ENCODE assay signal across 25 cellular contexts in genomic region chr7:77897004-77897547, GRCh38.
DNase-seq lines count a peak whose midpoint lies in the region; ATAC-seq, FAIRE-seq and TF ChIP-seq lines count a peak whose summit lies in the region.
"Had no signal": no experiment of that assay in that cellular context is flagged by ENCODE, and none has a peak within 500 bp of the region (broad histone marks: within the 10 kb centered on the region; RNA-seq: fewer than 3 reads in every experiment).

No MANE protein-coding gene starts in this region.

- H3K9me1 ChIP-seq in K562 (ENCODE audit: control insufficient read depth, insufficient read depth, low read length) = no peaks in the 10 kb centered on the region

- H3K79me2 ChIP-seq in K562 (ENCODE audit: control insufficient read depth, insufficient read depth, low read length) = peaks cover 3% of the 10 kb centered on the region; the same call in 1 of the 3 replicates

- H3K36me3 ChIP-seq in K562 (ENCODE audit: control insufficient read depth, insufficient read depth, low read length) (peaks cover 12% of the 10 kb centered on the region), small intestine (ENCODE audit: control insufficient read depth in 2 of 2, insufficient read depth in 2 of 2, low read length in 2 of 2) (no peaks in the 10 kb centered on the region)

- no peak for TF ChIP-seq RAD21 in K562 (CRISPR knock-in tag; conservative IDR thresholded peaks at IDR 0.05 in 1 of 2, IDR thresholded peaks at IDR 0.05 in 1 of 2)

- H3K27me3 ChIP-seq in K562 (ENCODE audit: control insufficient read depth in 2 of 2, insufficient read depth in 2 of 2, low read length in 2 of 2) (no peaks in the 10 kb centered on the region), small intestine (ENCODE audit: control insufficient read depth in 2 of 2, insufficient read depth in 2 of 2, low read length in 2 of 2) (no peaks in the 10 kb centered on the region), dorsolateral prefrontal cortex (no peaks in the 10 kb centered on the region)
- H3K27me3 ChIP-seq: BLaER1 had no signal

- POLR2A ChIA-PET in K562 (lab: Yijun Ruan, JAX) = interaction anchor here (0.6 to 1.9 kb wide), 3 partner anchors 11 to 30 kb away, joined by 3 to 4 read pairs (median 3); no protein-coding TSS in a partner anchor

- no TSS peak for BruUV-seq in K562 (replicated peaks; lab: Mats Ljungman, UMichigan)

- TF ChIP-seq EP300 in K562 (IDR thresholded peaks at IDR 0.05; ENCODE audit: low read length) = no peak

- H3K4me3 ChIP-seq in K562 = no peak overlapping the region
- no peak overlapping the region for H3K4me3 ChIP-seq in small intestine (ENCODE audit: low read depth in 1 of 2, low read length in 2 of 2)
- no peak overlapping the region for H3K4me3 ChIP-seq in dorsolateral prefrontal cortex
- H3K4me3 ChIP-seq: BLaER1, SK-N-MC had no signal

- H3K9me3 ChIP-seq in K562 (replicated peaks; ENCODE audit: control insufficient read depth, insufficient read depth, low read depth, low read length) (no peaks in the 10 kb centered on the region), small intestine (ENCODE audit: control insufficient read depth, low read depth) (no peaks in the 10 kb centered on the region)
- H3K9me3 ChIP-seq: BLaER1, Caco-2 had no signal

- 95% methylated on average over 1 of the region's 1 CpG for WGBS in K562 (ENCODE audit: insufficient coverage, low coverage, missing lambda C conversion rate)
- 98% methylated on average over 1 of the region's 1 CpG for WGBS in small intestine, 3 donors

- peak; percentile 21 for DNase-seq in GM10266 (ENCODE audit: extremely low spot score)
- DNase-seq in OCI-M1 (lab: John Stamatoyannopoulos, UW) = peak; percentile 72
- no peak for DNase-seq in K562 (ENCODE audit: extremely low read depth in 1 of 4, low spot score in 3 of 4)
- no peak for DNase-seq in small intestine
- no peak for DNase-seq in iPS-NIHi7 (ENCODE audit: extremely low spot score)
- no peak for DNase-seq in NCI-H2107 treated with DMSO at 0.1 percent for 48 hours (lab: John Stamatoyannopoulos, UW; ENCODE audit: unreplicated experiment)
- no peak for DNase-seq in dorsolateral prefrontal cortex
- no peak for DNase-seq in NCI-H1417 treated with DMSO at 0.1 percent for 48 hours (lab: John Stamatoyannopoulos, UW)
- DNase-seq: Caco-2; CD4-positive, alpha-beta memory T cell; DMS 273 treated with DMSO at 0.1 percent for 48 hours; DMS79 treated with DMSO at 0.1 percent for 48 hours; NCI-H1694 treated with DMSO at 0.1 percent for 48 hours; NCI-H2081 treated with DMSO at 0.1 percent for 48 hours; NCI-H446 treated with DMSO at 0.1 percent for 48 hours; NCI-H526 treated with DMSO at 0.1 percent for 48 hours; PC-3; RPMI8226; SHP77 had no signal

- H4K20me1 ChIP-seq in K562 (replicated peaks; ENCODE audit: control insufficient read depth, insufficient read depth, low read length) = no peaks in the 10 kb centered on the region
- H4K20me1 ChIP-seq: BLaER1 had no signal

- FAIRE-seq in K562 (lab: Jason Lieb, UNC) (no peak), small intestine (lab: Jason Lieb, UNC) (peak; percentile 85)
- FAIRE-seq: H1, HTR-8/SVneo had no signal

- H2AFZ ChIP-seq in K562 (ENCODE audit: low read depth, low read length) = no peak overlapping the region

- H3K4me1 ChIP-seq in K562 (replicated peaks in 1 of 2; ENCODE audit: control insufficient read depth in 2 of 2, insufficient read depth in 2 of 2, low read length in 2 of 2) (peaks cover 5 to 10% of the 10 kb centered on the region in 2 experiments; a peak in 4 of 5 replicates), small intestine (ENCODE audit: control insufficient read depth in 2 of 2, insufficient read depth in 1 of 2, low read depth in 1 of 2, low read length in 1 of 2) (no peaks in the 10 kb centered on the region)
- H3K4me1 ChIP-seq: BLaER1, Caco-2 had no signal

- TF ChIP-seq POLR2A in K562 (conservative IDR thresholded peaks at IDR 0.05) = no peak

- ATAC-seq in K562 = no peak
- ATAC-seq: HCT116, PC-3 had no signal

- in situ Hi-C loops in K562 (cut with MboI) = no loop called here

- H3K4me2 ChIP-seq in K562 (ENCODE audit: insufficient read depth, low read length) = no peak overlapping the region
- H3K4me2 ChIP-seq: BLaER1, KMS-11 had no signal

- no peak overlapping the region for H3K9ac ChIP-seq in K562 (ENCODE audit: insufficient read depth in 1 of 2, low read depth in 2 of 2, low read length in 2 of 2)
- H3K9ac ChIP-seq: BLaER1, KMS-11 had no signal

- intact Hi-C loops in K562 (cut with micrococcal nuclease) (no loop called here), dorsolateral prefrontal cortex (cut with DNase I) (no loop called here)

- no peak overlapping the region for H3K27ac ChIP-seq in K562 (ENCODE audit: extremely low read depth, low read depth, low read length)
- no peak overlapping the region for H3K27ac ChIP-seq in small intestine (ENCODE audit: low read depth in 1 of 2, low read length in 1 of 2)
- H3K27ac ChIP-seq in dorsolateral prefrontal cortex = no peak overlapping the region
- H3K27ac ChIP-seq: BLaER1, KMS-11, SK-N-MC had no signal

- CTCF ChIA-PET in K562 (lab: Yijun Ruan, JAX; ENCODE audit: low intra/inter-chr PET ratio) = no interaction called here

- TF ChIP-seq CTCF in GM10266 (IDR thresholded peaks at IDR 0.05; ENCODE audit: control insufficient read depth, insufficient read depth, low read depth, missing control alignments) (no peak), K562 (IDR thresholded peaks at IDR 0.05 in 2 of 3, conservative IDR thresholded peaks at IDR 0.05 in 1 of 3; ENCODE audit: insufficient read depth in 2 of 3, low read depth in 1 of 3, low read length in 3 of 3) (no peak), dorsolateral prefrontal cortex (IDR thresholded peaks at IDR 0.05 in 54 of 56, conservative IDR thresholded peaks at IDR 0.05 in 2 of 56; ENCODE audit: low read depth in 1 of 56, partially characterized antibody in 56 of 56) (no peak)

TF ChIP-seq in K562, 482 proteins besides CTCF, POLR2A, EP300 and RAD21:
- TF ChIP-seq ZNF384 (IDR thresholded peaks at IDR 0.05; ENCODE audit: low read depth, low read length) = peak; percentile 21; the same call in 1 of the 2 replicates
- TF ChIP-seq FOXJ2 (tag; IDR thresholded peaks at IDR 0.05) = no peak
- peak; percentile 81 for TF ChIP-seq ZBTB40 (IDR thresholded peaks at IDR 0.05)
- TF ChIP-seq ZBTB40 (CRISPR knock-in tag; IDR thresholded peaks at IDR 0.05) = no peak

Comparison
In these comparisons a context has a peak if more than half of its experiments do, and no peak if none do; other contexts are left out.
1. DNase-seq: peak in GM10266 (single experiment) and OCI-M1 (single experiment); none in K562 (0 of 4), small intestine (single experiment), iPS-NIHi7 (single experiment), NCI-H2107 treated with DMSO at 0.1 percent for 48 hours (single experiment), dorsolateral prefrontal cortex (0 of 10) and NCI-H1417 treated with DMSO at 0.1 percent for 48 hours (single experiment).